8 cellular contexts compared by ENCODE assay signal in genomic region chr2:136327162-136327852, GRCh38.
DNase-seq lines count a peak whose midpoint lies in the region; ATAC-seq and TF ChIP-seq lines count a peak whose summit lies in the region.

No MANE protein-coding gene starts in this region.

- H3K9me3 ChIP-seq in CD4-positive, alpha-beta T cell (ENCODE audit: control insufficient read depth, low read length) = no peaks in the 10 kb centered on the region

- no peaks in the 10 kb centered on the region for H3K27me3 ChIP-seq in CD4-positive, alpha-beta T cell (ENCODE audit: control insufficient read depth, insufficient read depth, low read length)

- H3K4me1 Mint-ChIP-seq in CD4-positive, alpha-beta T cell (ENCODE audit: low read depth) = peaks cover 64% of the 10 kb centered on the region
- peaks cover 20% of the 10 kb centered on the region for H3K4me1 Mint-ChIP-seq in progenitor cell of endocrine pancreas (ENCODE audit: low read depth)

- H3K27me3 Mint-ChIP-seq in CD4-positive, alpha-beta T cell = no peaks in the 10 kb centered on the region
- no peaks in the 10 kb centered on the region for H3K27me3 Mint-ChIP-seq in progenitor cell of endocrine pancreas

- H3K27ac ChIP-seq in CD4-positive, alpha-beta T cell (ENCODE audit: low read depth, low read length) = peak overlapping the region; percentile 74

- DNase-seq in CD4-positive, alpha-beta T cell = peak; percentile 64 to 90 (median 74)
- peak; percentile 78 to 85 for DNase-seq in activated CD4-positive, alpha-beta T cell treated with anti-CD3 and anti-CD28 coated beads, Interleukin-2, amount 50 U/mL, for 48 hours
- peak; percentile 10 for DNase-seq in fibroblast of pulmonary artery (ENCODE audit: low read depth)
- DNase-seq in stimulated activated CD4-positive, alpha-beta T cell treated with anti-CD3 and anti-CD28 coated beads, TNF-alpha, amount 100 ng/mL, for 1 hour (ENCODE audit: low read depth in 3 of 3, low spot score in 1 of 3) = peak; percentile 18 to 56 (median 56)
- no peak for DNase-seq in putamen (ENCODE audit: low spot score)
- DNase-seq in progenitor cell of endocrine pancreas (ENCODE audit: low spot score, unreplicated experiment) = no peak

- H3K4me3 ChIP-seq in fibroblast of pulmonary artery (replicated peaks; ENCODE audit: low read depth, low read length) = no peak overlapping the region

- intact Hi-C loops in CD4-positive, alpha-beta T cell (cut with DNase I, micrococcal nuclease) = loop anchor here (1.0 to 5.0 kb wide), 7 partner anchors 45 to 210 kb away; partner anchors contain the start of gene CXCR4 (in 2 of the 2)

- ATAC-seq in CD4-positive, alpha-beta T cell (ENCODE audit: poor library complexity) = peak; percentile 92
- ATAC-seq in GM19455 (IDR thresholded peaks at IDR 0.05; ENCODE audit: unreplicated experiment) (peak; percentile 92), HG03571 (IDR thresholded peaks at IDR 0.05; ENCODE audit: unreplicated experiment) (peak; percentile 54)

- CTCF ChIA-PET in CD4-positive, alpha-beta T cell (lab: Charles Lee) = interaction anchor here (0.7 to 2.0 kb wide), 16 partner anchors 10 to 390 kb away, joined by 3 to 9 read pairs (median 4); no protein-coding TSS in a partner anchor

- peak overlapping the region; percentile 79 for H3K4me3 Mint-ChIP-seq in CD4-positive, alpha-beta T cell
- H3K4me3 Mint-ChIP-seq in progenitor cell of endocrine pancreas (ENCODE audit: low read depth) = no peak overlapping the region

- POLR2A ChIA-PET in CD4-positive, alpha-beta T cell (lab: Charles Lee) = interaction anchor here (0.6 to 2.2 kb wide), 22 partner anchors 29 to 367 kb away, joined by 3 to 40 read pairs (median 4); no protein-coding TSS in a partner anchor

- TF ChIP-seq CTCF in CD4-positive, alpha-beta T cell (IDR thresholded peaks at IDR 0.05) = no peak
- TF ChIP-seq CTCF in fibroblast of pulmonary artery (IDR thresholded peaks at IDR 0.05; ENCODE audit: low read length, missing control alignments) (no peak), progenitor cell of endocrine pancreas (IDR thresholded peaks at IDR 0.05; ENCODE audit: unreplicated experiment) (no peak)

- no peaks in the 10 kb centered on the region for H3K36me3 Mint-ChIP-seq in CD4-positive, alpha-beta T cell (ENCODE audit: low read depth)
- no peaks in the 10 kb centered on the region for H3K36me3 Mint-ChIP-seq in progenitor cell of endocrine pancreas (ENCODE audit: insufficient read depth)

- H3K9me3 Mint-ChIP-seq in CD4-positive, alpha-beta T cell = no peaks in the 10 kb centered on the region
- H3K9me3 Mint-ChIP-seq in progenitor cell of endocrine pancreas (ENCODE audit: low read depth) = no peaks in the 10 kb centered on the region

- H3K27ac Mint-ChIP-seq in CD4-positive, alpha-beta T cell = peak overlapping the region; percentile 90
- H3K27ac Mint-ChIP-seq in progenitor cell of endocrine pancreas = no peak overlapping the region

Comparison
In these comparisons a context has a peak if more than half of its experiments do, and no peak if none do; other contexts are left out.
1. DNase-seq: peak in CD4-positive, alpha-beta T cell (10 of 10), activated CD4-positive, alpha-beta T cell treated with anti-CD3 and anti-CD28 coated beads, Interleukin-2, amount 50 U/mL, for 48 hours (2 of 2), fibroblast of pulmonary artery (single experiment) and stimulated activated CD4-positive, alpha-beta T cell treated with anti-CD3 and anti-CD28 coated beads, TNF-alpha, amount 100 ng/mL, for 1 hour (3 of 3); none in putamen (single experiment) and progenitor cell of endocrine pancreas (single experiment).
2. Peak in every context shown above with its lines, with median percentiles within 50 percentile points of each other: ATAC-seq.